Comparison of ENCODE assay signal across 23 cellular contexts in genomic region chr20:56842086-56842485, GRCh38.
DNase-seq lines count a peak whose midpoint lies in the region; ATAC-seq, FAIRE-seq and TF ChIP-seq lines count a peak whose summit lies in the region.
"Had no signal": no experiment of that assay in that cellular context is flagged by ENCODE, and none has a peak within 500 bp of the region (broad histone marks: within the 10 kb centered on the region; RNA-seq: fewer than 3 reads in every experiment).

No MANE protein-coding gene starts in this region.

- H4K91ac ChIP-seq in neuronal stem cell (ENCODE audit: low read depth, low read length, poor library complexity) = no peak overlapping the region

- POLR2A ChIA-PET in HepG2 (lab: Yijun Ruan, JAX) = no interaction called here

- intact Hi-C loops in HepG2 (cut with micrococcal nuclease; ENCODE audit: unreplicated experiment) = no loop called here
- intact Hi-C loops in right lobe of liver (cut with DNase I) = no loop called here

- in situ Hi-C loops in HepG2 (cut with HindIII; ENCODE audit: extremely low pct_ligation_motif_present, low pct_unique_long_range_greater_than_20kb) = no loop called here

- no peaks in the 10 kb centered on the region for H3K79me2 ChIP-seq in HepG2 (ENCODE audit: insufficient read depth, low read length)

- peak overlapping the region; percentile 23 for H3K18ac ChIP-seq in neuronal stem cell (ENCODE audit: low read length)

- no TSS peak for BruUV-seq in HepG2 (replicated peaks; lab: Mats Ljungman, UMichigan)

- FAIRE-seq in HepG2 (lab: Jason Lieb, UNC) = no peak
- FAIRE-seq: A204.1, D721Med, G401.6, GM12891, GM19239 had no signal

- DNase-seq in HepG2 (ENCODE audit: low spot score) (no peak), right lobe of liver (no peak), neuronal stem cell (ENCODE audit: low spot score) (no peak), occipital lobe (lab: John Stamatoyannopoulos, UW) (no peak)
- no peak for DNase-seq in activated CD8-positive, alpha-beta memory T cell treated with anti-CD3 and anti-CD28 coated beads, Interleukin-2, amount 50 U/mL, for 4 hours
- no peak for DNase-seq in stimulated activated CD4-positive, alpha-beta T cell treated with anti-CD3 and anti-CD28 coated beads, Interleukin-15, amount 100 ng/mL, for 24 hours
- DNase-seq: 8988T; ACHN; BE2C; C1 segment of cervical spinal cord; Caco-2; Calu3; CD4-positive, alpha-beta memory T cell; CD4-positive, CD25-positive, alpha-beta regulatory T cell; DMS79 treated with DMSO at 0.1 percent for 48 hours; GF-D8 had no signal

- no peak overlapping the region for H4K8ac ChIP-seq in neuronal stem cell (ENCODE audit: low read depth, low read length)

- TF ChIP-seq RAD21 in HepG2 (CRISPR knock-in tag; IDR thresholded peaks at IDR 0.05) = no peak

- no peak overlapping the region for H3K14ac ChIP-seq in neuronal stem cell (ENCODE audit: low read length)

- CTCF ChIA-PET in HepG2 (lab: Yijun Ruan, JAX; ENCODE audit: low intra/inter-chr PET ratio, low total read pairs) = no interaction called here

- peak; percentile 12; the same call in 1 of the 3 replicates for ATAC-seq in HepG2
- no peak for ATAC-seq in right lobe of liver

- H3K9ac ChIP-seq in HepG2 (ENCODE audit: insufficient read depth, low read depth, low read length) (no peak overlapping the region), neuronal stem cell (ENCODE audit: low read depth, low read length, poor library complexity) (no peak overlapping the region), rectal smooth muscle tissue (ENCODE audit: low read length) (no peak overlapping the region)
- H3K9ac ChIP-seq: BLaER1 had no signal

- H3K4me2 ChIP-seq in HepG2 (ENCODE audit: low read depth, low read length) = no peak overlapping the region
- H3K4me2 ChIP-seq in neuronal stem cell (ENCODE audit: insufficient read depth, low read length, poor library complexity, severe bottlenecking) = no peak overlapping the region
- H3K4me2 ChIP-seq: BLaER1 had no signal

- H3K4ac ChIP-seq in neuronal stem cell (ENCODE audit: low read length) = no peak overlapping the region

- no peak for TF ChIP-seq CTCF in HepG2 (CRISPR knock-in tag; IDR thresholded peaks at IDR 0.05)
- TF ChIP-seq CTCF in right lobe of liver (IDR thresholded peaks at IDR 0.05) = no peak

- H2BK120ac ChIP-seq in neuronal stem cell (ENCODE audit: low read depth, low read length) = no peak overlapping the region

- no peak for TF ChIP-seq POLR2A in HepG2 (IDR thresholded peaks at IDR 0.05; ENCODE audit: insufficient read depth in 1 of 2, low read depth in 2 of 2, low read length in 2 of 2)
- TF ChIP-seq POLR2A in right lobe of liver (IDR thresholded peaks at IDR 0.05) = no peak

- peak overlapping the region; percentile 36 for H2AK5ac ChIP-seq in neuronal stem cell (ENCODE audit: low read depth, low read length)

- H3K9me3 ChIP-seq in HepG2 (ENCODE audit: low read length) (no peaks in the 10 kb centered on the region), right lobe of liver (no peaks in the 10 kb centered on the region), neuronal stem cell (replicated peaks in 1 of 2; ENCODE audit: control insufficient read depth in 2 of 2, insufficient read depth in 1 of 2, low read depth in 1 of 2, low read length in 2 of 2) (no peaks in the 10 kb centered on the region)
- H3K9me3 ChIP-seq: BE2C had no signal

- H3K4me1 ChIP-seq in HepG2 (ENCODE audit: insufficient read depth, low read length) (no peaks in the 10 kb centered on the region), right lobe of liver (no peaks in the 10 kb centered on the region), neuronal stem cell (ENCODE audit: control insufficient read depth in 2 of 2, insufficient read depth in 1 of 2, low read depth in 1 of 2, low read length in 2 of 2) (peaks cover 0 to 2% of the 10 kb centered on the region in 2 donors), rectal smooth muscle tissue (ENCODE audit: control insufficient read depth, insufficient read depth, low read length) (peaks cover 29% of the 10 kb centered on the region)
- H3K4me1 ChIP-seq: BE2C, Caco-2 had no signal

- H3K23ac ChIP-seq in neuronal stem cell (ENCODE audit: low read depth, low read length, poor library complexity) = peak overlapping the region; percentile 50

- no peak overlapping the region for H2BK12ac ChIP-seq in neuronal stem cell (ENCODE audit: low read length)

- H2BK5ac ChIP-seq in neuronal stem cell (ENCODE audit: low read length) = no peak overlapping the region

- WGBS in HepG2 (ENCODE audit: low lambda C conversion rate) = 0% methylated on average over 2 of the region's 9 CpGs
- no CpG with 5 or more reads among the region's 9 CpGs for WGBS in right lobe of liver (ENCODE audit: insufficient coverage, low coverage, low lambda C conversion rate, missing lambda C conversion rate)
- no CpG with 5 or more reads among the region's 9 CpGs for WGBS in neuronal stem cell (ENCODE audit: extremely low coverage in 2 of 2, insufficient read length in 2 of 2, insufficient replicate concordance in 1 of 2), 2 donors

- H4K20me1 ChIP-seq in HepG2 (ENCODE audit: insufficient read depth, low read length) = no peaks in the 10 kb centered on the region
- H4K20me1 ChIP-seq: BLaER1 had no signal

- H2AFZ ChIP-seq in HepG2 (ENCODE audit: low read length) = no peak overlapping the region
- H2AFZ ChIP-seq in neuronal stem cell (ENCODE audit: low read length) = no peak overlapping the region

- H2BK15ac ChIP-seq in neuronal stem cell (ENCODE audit: low read length) = no peak overlapping the region

- H3K27ac ChIP-seq in HepG2 (ENCODE audit: extremely low read length, insufficient read depth, low read length) = no peak overlapping the region
- no peak overlapping the region for H3K27ac ChIP-seq in right lobe of liver
- no peak overlapping the region for H3K27ac ChIP-seq in neuronal stem cell (replicated peaks; ENCODE audit: low read length)
- H3K27ac ChIP-seq in rectal smooth muscle tissue (ENCODE audit: low read depth, low read length) = peak overlapping the region; percentile 42
- H3K27ac ChIP-seq: BLaER1 had no signal

- no peaks in the 10 kb centered on the region for H3K79me1 ChIP-seq in neuronal stem cell (ENCODE audit: low read depth, low read length)

- no peak overlapping the region for H3K4me3 ChIP-seq in HepG2 (replicated peaks in 1 of 3; ENCODE audit: insufficient read depth in 1 of 3, low read depth in 2 of 3, low read length in 3 of 3)
- H3K4me3 ChIP-seq in right lobe of liver = no peak overlapping the region
- no peak overlapping the region for H3K4me3 ChIP-seq in neuronal stem cell (ENCODE audit: low read length in 2 of 2)
- H3K4me3 ChIP-seq in rectal smooth muscle tissue (ENCODE audit: low read length) = no peak overlapping the region
- H3K4me3 ChIP-seq: BLaER1 had no signal

- TF ChIP-seq EP300 in HepG2 (IDR thresholded peaks at IDR 0.05; ENCODE audit: low read depth in 2 of 2, low read length in 2 of 2) (no peak), HepG2 (CRISPR knock-in tag; IDR thresholded peaks at IDR 0.05; ENCODE audit: borderline replicate concordance) (no peak)

- H3K27me3 ChIP-seq in HepG2 (ENCODE audit: control insufficient read depth in 1 of 2, insufficient read depth in 2 of 2, low read length in 2 of 2) = peaks cover 0 to 7% of the 10 kb centered on the region in 2 experiments; a peak in 1 of 5 replicates
- no peaks in the 10 kb centered on the region for H3K27me3 ChIP-seq in right lobe of liver
- H3K27me3 ChIP-seq in neuronal stem cell (ENCODE audit: control insufficient read depth in 3 of 3, insufficient read depth in 3 of 3, low read depth in 1 of 3, low read length in 3 of 3) = no peaks in the 10 kb centered on the region
- no peaks in the 10 kb centered on the region for H3K27me3 ChIP-seq in rectal smooth muscle tissue (ENCODE audit: control insufficient read depth, insufficient read depth, low read length)
- H3K27me3 ChIP-seq: BE2C, BLaER1 had no signal

- H3K36me3 ChIP-seq in HepG2 (replicated peaks in 1 of 2; ENCODE audit: control insufficient read depth in 1 of 2, insufficient read depth in 2 of 2, low read length in 2 of 2) (no peaks in the 10 kb centered on the region), right lobe of liver (no peaks in the 10 kb centered on the region), neuronal stem cell (replicated peaks in 1 of 2; ENCODE audit: control insufficient read depth in 2 of 2, insufficient read depth in 2 of 2, low read length in 2 of 2) (no peaks in the 10 kb centered on the region), rectal smooth muscle tissue (ENCODE audit: control insufficient read depth, insufficient read depth, low read length) (no peaks in the 10 kb centered on the region)
- H3K36me3 ChIP-seq: BE2C, BLaER1 had no signal

TF ChIP-seq in HepG2, 621 proteins besides CTCF, POLR2A, EP300 and RAD21 (continues in another document):
- TF ChIP-seq PRDM10 (CRISPR knock-in tag; IDR thresholded peaks at IDR 0.05; ENCODE audit: low read depth) = no peak
- no peak for TF ChIP-seq TOPORS (CRISPR knock-in tag; IDR thresholded peaks at IDR 0.05)
- TF ChIP-seq ZNF496 (CRISPR knock-in tag; IDR thresholded peaks at IDR 0.05; ENCODE audit: insufficient replicate concordance) = no peak
